15 cellular contexts compared by ENCODE assay signal in the genomic region with DNA sequence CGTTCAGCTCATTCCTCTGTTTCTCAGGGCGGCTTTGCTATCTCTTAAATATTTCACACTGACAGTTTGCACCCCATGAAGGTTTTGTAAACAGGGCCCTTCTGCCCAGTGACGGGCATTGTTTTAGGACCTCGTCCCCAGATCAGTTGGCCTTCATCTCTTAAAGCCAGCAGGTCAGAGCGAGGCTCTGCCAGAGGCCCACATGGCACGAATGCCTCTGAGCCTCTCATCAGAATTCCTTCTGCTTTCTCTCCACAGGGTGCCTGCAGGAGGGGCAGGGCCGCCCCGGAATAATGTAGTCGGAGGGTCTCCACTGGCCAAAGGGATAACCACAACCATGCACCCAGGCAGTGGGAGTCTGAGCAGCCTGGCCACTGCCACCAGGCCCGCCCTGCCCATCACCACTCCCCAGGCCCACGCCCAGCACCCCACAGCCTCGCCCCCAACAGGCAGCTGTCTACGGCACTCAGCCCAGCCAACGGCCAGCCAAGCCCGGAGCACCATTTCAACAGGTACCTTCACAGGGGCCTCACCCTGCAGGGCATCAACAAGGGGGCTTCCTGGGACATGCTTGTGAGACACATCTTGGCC.
DNase-seq lines count a peak whose midpoint lies in the region; ATAC-seq and TF ChIP-seq lines count a peak whose summit lies in the region.
"Had no signal": no experiment of that assay in that cellular context is flagged by ENCODE, and none has a peak within 500 bp of the region (broad histone marks: within the 10 kb centered on the region; RNA-seq: fewer than 3 reads in every experiment).

No MANE protein-coding gene starts in this region.

- peaks cover 0 to 44% (median 5%) of the 10 kb centered on the region in 3 donors for H3K4me1 ChIP-seq in gastroesophageal sphincter
- no peaks in the 10 kb centered on the region for H3K4me1 ChIP-seq in neural progenitor cell
- no peaks in the 10 kb centered on the region for H3K4me1 ChIP-seq in vagina
- H3K4me1 ChIP-seq: parathyroid adenoma, Peyer's patch had no signal

- H3K9me3 Mint-ChIP-seq in neural progenitor cell, result peaks cover 18% of the 10 kb centered on the region

- peak overlapping the region; percentile 53 for H3K27ac Mint-ChIP-seq in neural progenitor cell
- H3K27ac Mint-ChIP-seq: activated CD4-positive, alpha-beta memory T cell treated with anti-CD3 and anti-CD28 coated beads for 36 hours; CD8-positive, alpha-beta T cell; stimulated activated naive CD8-positive, alpha-beta T cell treated with anti-CD3 and anti-CD28 coated beads, Interleukin-15, Interleukin-2, amounts not matched to agents 100 ng/mL and 50 ng/mL, for 24 hours had no signal

- TF ChIP-seq POLR2A in gastroesophageal sphincter (IDR thresholded peaks at IDR 0.05), result no peak
- no peak for TF ChIP-seq POLR2A in vagina (IDR thresholded peaks at IDR 0.05)

- H3K79me2 ChIP-seq in neural progenitor cell (ENCODE audit: low read depth), result no peaks in the 10 kb centered on the region
- H3K79me2 ChIP-seq: parathyroid adenoma had no signal

- DNase-seq in DMS53 treated with DMSO at 0.1 percent for 48 hours (lab: John Stamatoyannopoulos, UW; ENCODE audit: unreplicated experiment), result peak; percentile 60
- no peak for DNase-seq in DMS53 (lab: John Stamatoyannopoulos, UW)
- no peak for DNase-seq in neural progenitor cell (ENCODE audit: low spot score)
- no peak for DNase-seq in vagina (ENCODE audit: extremely low spot score in 2 of 2)
- DNase-seq in anterior cingulate cortex (lab: John Stamatoyannopoulos, UW), result no peak
- no peak for DNase-seq in activated CD4-positive, alpha-beta T cell treated with anti-CD3 and anti-CD28 coated beads for 4 hours
- DNase-seq: 8988T; activated CD4-positive, alpha-beta memory T cell treated with anti-CD3 and anti-CD28 coated beads for 36 hours; CD8-positive, alpha-beta T cell; NCI-H226; Peyer's patch had no signal

- intact Hi-C loops in vagina (cut with DNase I), result no loop called here

- H3F3A ChIP-seq in neural progenitor cell (ENCODE audit: low read depth), result no peaks in the 10 kb centered on the region

- no peak for ATAC-seq in gastroesophageal sphincter
- ATAC-seq in GM21825 (IDR thresholded peaks at IDR 0.05; ENCODE audit: unreplicated experiment), result no peak
- ATAC-seq: CD8-positive, alpha-beta T cell had no signal

- H3K27me3 ChIP-seq in gastroesophageal sphincter (no peaks in the 10 kb centered on the region), neural progenitor cell (no peaks in the 10 kb centered on the region), vagina (no peaks in the 10 kb centered on the region)
- H3K27me3 ChIP-seq: Peyer's patch had no signal

- no peak overlapping the region for H3K4me2 ChIP-seq in neural progenitor cell

- no peak for TF ChIP-seq CTCF in gastroesophageal sphincter (IDR thresholded peaks at IDR 0.05)
- TF ChIP-seq CTCF in neural progenitor cell (IDR thresholded peaks at IDR 0.05), result no peak
- TF ChIP-seq CTCF in vagina (IDR thresholded peaks at IDR 0.05), result no peak

- no peak overlapping the region for H3K4me3 ChIP-seq in gastroesophageal sphincter
- H3K4me3 ChIP-seq in neural progenitor cell, result no peak overlapping the region
- H3K4me3 ChIP-seq in vagina, result no peak overlapping the region
- H3K4me3 ChIP-seq: Peyer's patch had no signal

- H2AFZ ChIP-seq in neural progenitor cell (replicated peaks), result no peak overlapping the region
- H2AFZ ChIP-seq: parathyroid adenoma had no signal

- H3K9ac ChIP-seq in neural progenitor cell, result no peak overlapping the region
- H3K9ac ChIP-seq: parathyroid adenoma had no signal

- peak overlapping the region in 3 of 4 donors; percentile 73 to 78 (median 74) for H3K27ac ChIP-seq in gastroesophageal sphincter
- no peak overlapping the region for H3K27ac ChIP-seq in neural progenitor cell
- peak overlapping the region; percentile 66 for H3K27ac ChIP-seq in vagina
- H3K27ac ChIP-seq: parathyroid adenoma had no signal

- H3K9me3 ChIP-seq in gastroesophageal sphincter, result peaks cover 0 to 10% (median 0%) of the 10 kb centered on the region in 3 donors
- H3K9me3 ChIP-seq in neural progenitor cell (ENCODE audit: low read depth), result no peaks in the 10 kb centered on the region
- no peaks in the 10 kb centered on the region for H3K9me3 ChIP-seq in vagina
- H3K9me3 ChIP-seq: Peyer's patch had no signal

- peaks cover 24% of the 10 kb centered on the region for H3K36me3 Mint-ChIP-seq in neural progenitor cell

- 70% methylated on average over 4 of the region's 15 CpGs; no CpG with 5 or more reads in 1 of the 2 donors for WGBS in gastroesophageal sphincter (ENCODE audit: low coverage in 1 of 2), 2 donors

- peaks cover 30% of the 10 kb centered on the region for H3K4me1 Mint-ChIP-seq in neural progenitor cell

- H4K20me1 ChIP-seq in neural progenitor cell (ENCODE audit: low read depth), result no peaks in the 10 kb centered on the region

- no peak overlapping the region for H3K4me3 Mint-ChIP-seq in neural progenitor cell
- H3K4me3 Mint-ChIP-seq: activated CD4-positive, alpha-beta memory T cell treated with anti-CD3 and anti-CD28 coated beads for 36 hours; CD8-positive, alpha-beta T cell; stimulated activated naive CD8-positive, alpha-beta T cell treated with anti-CD3 and anti-CD28 coated beads, Interleukin-15, Interleukin-2, amounts not matched to agents 100 ng/mL and 50 ng/mL, for 24 hours had no signal

- H3K36me3 ChIP-seq in gastroesophageal sphincter, result peaks cover 0 to 15% of the 10 kb centered on the region in 2 donors
- no peaks in the 10 kb centered on the region for H3K36me3 ChIP-seq in neural progenitor cell
- H3K36me3 ChIP-seq in vagina, result no peaks in the 10 kb centered on the region
- H3K36me3 ChIP-seq: Peyer's patch had no signal

- no peaks in the 10 kb centered on the region for H3K27me3 Mint-ChIP-seq in neural progenitor cell (ENCODE audit: insufficient read depth, low read depth)
- H3K27me3 Mint-ChIP-seq: activated CD4-positive, alpha-beta memory T cell treated with anti-CD3 and anti-CD28 coated beads for 36 hours; stimulated activated naive CD8-positive, alpha-beta T cell treated with anti-CD3 and anti-CD28 coated beads, Interleukin-15, Interleukin-2, amounts not matched to agents 100 ng/mL and 50 ng/mL, for 24 hours had no signal

- TF ChIP-seq EP300 in gastroesophageal sphincter (IDR thresholded peaks at IDR 0.05), result no peak
